Comparison of ENCODE assay signal across 9 cellular contexts in the genomic region with DNA sequence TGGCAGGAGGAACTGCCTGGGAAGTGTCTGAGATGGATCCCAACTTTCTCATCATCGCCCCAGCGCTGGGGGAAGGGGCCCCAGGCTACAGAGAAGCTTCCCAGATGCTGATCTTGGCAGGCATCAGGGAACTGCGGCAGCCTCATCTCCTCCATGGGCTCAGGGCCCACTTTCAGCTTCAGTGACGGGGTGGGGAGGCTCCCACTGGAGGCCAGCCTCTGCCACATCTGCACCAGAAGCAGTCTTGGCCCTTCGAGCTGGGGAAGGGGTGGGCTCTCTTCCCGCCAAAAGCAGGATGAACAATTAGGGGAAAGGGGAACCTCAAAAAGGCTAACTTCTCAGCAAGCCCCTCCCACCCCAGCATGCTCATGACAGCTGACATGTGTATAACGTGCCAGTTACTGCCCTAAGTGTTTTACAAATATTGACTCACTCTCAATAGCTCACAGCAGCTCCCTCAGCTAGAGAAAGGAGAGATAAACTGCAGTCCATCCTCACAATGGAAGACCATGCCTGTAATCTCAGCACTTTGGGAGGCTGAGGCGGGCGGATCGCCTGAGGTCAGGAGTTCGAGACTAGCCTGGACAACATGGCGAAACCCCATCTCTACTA. TPM values are rescaled to one million over a fixed set of nuclear protein-coding genes. Genes with fewer than 3 reads are reported as not detected.
DNase-seq lines count a peak whose midpoint lies in the region; ATAC-seq and TF ChIP-seq lines count a peak whose summit lies in the region.
"Had no signal": no experiment of that assay in that cellular context is flagged by ENCODE, and none has a peak within 500 bp of the region (broad histone marks: within the 10 kb centered on the region; RNA-seq: fewer than 3 reads in every experiment).

No MANE protein-coding gene starts in this region.

- no peaks in the 10 kb centered on the region for H3K27me3 Mint-ChIP-seq in activated CD4-positive, alpha-beta memory T cell treated with anti-CD3 and anti-CD28 coated beads for 36 hours
- no peaks in the 10 kb centered on the region for H3K27me3 Mint-ChIP-seq in activated CD4-positive, alpha-beta T cell treated with anti-CD3 and anti-CD28 coated beads, Interleukin-2, amount 10 ng/mL, durations not matched to agents 24 days and 14 days

- no peak for TF ChIP-seq POLR2A in right lobe of liver (IDR thresholded peaks at IDR 0.05)

- peaks cover 0 to 53% (median 21%) of the 10 kb centered on the region in 4 donors for H3K4me1 ChIP-seq in right lobe of liver

- no peak overlapping the region for H3K4me3 ChIP-seq in LNCaP clone FGC (ENCODE audit: low read depth, low read length)
- no peak overlapping the region for H3K4me3 ChIP-seq in right lobe of liver

- WGBS in right lobe of liver (ENCODE audit: insufficient coverage, low coverage, low lambda C conversion rate, missing lambda C conversion rate), result 49% methylated on average over 12 of the region's 12 CpGs

- H3K4me3 Mint-ChIP-seq in activated CD4-positive, alpha-beta memory T cell treated with anti-CD3 and anti-CD28 coated beads for 36 hours, result no peak overlapping the region
- no peak overlapping the region for H3K4me3 Mint-ChIP-seq in activated CD4-positive, alpha-beta T cell treated with anti-CD3 and anti-CD28 coated beads, Interleukin-2, amount 10 ng/mL, durations not matched to agents 24 days and 14 days

- POLR2A ChIA-PET in activated CD4-positive, alpha-beta memory T cell treated with anti-CD3 and anti-CD28 coated beads for 36 hours (lab: Charles Lee), result no interaction called here

- TF ChIP-seq CTCF in LNCaP clone FGC (IDR thresholded peaks at IDR 0.05; ENCODE audit: control insufficient read depth, extremely low read depth, insufficient read depth), result no peak
- TF ChIP-seq CTCF in right lobe of liver (IDR thresholded peaks at IDR 0.05), result no peak

- H3K27ac Mint-ChIP-seq in activated CD4-positive, alpha-beta memory T cell treated with anti-CD3 and anti-CD28 coated beads for 36 hours, result peak overlapping the region; percentile 49
- no peak overlapping the region for H3K27ac Mint-ChIP-seq in activated CD4-positive, alpha-beta T cell treated with anti-CD3 and anti-CD28 coated beads, Interleukin-2, amount 10 ng/mL, durations not matched to agents 24 days and 14 days

- peak; percentile 70 for DNase-seq in AG08396 (ENCODE audit: low spot score)
- DNase-seq in LNCaP clone FGC (ENCODE audit: low read depth), result peak; percentile 54
- DNase-seq in activated CD4-positive, alpha-beta memory T cell treated with anti-CD3 and anti-CD28 coated beads for 36 hours, result no peak
- peak in 2 of 3 donors; percentile 57 to 62 for DNase-seq in right lobe of liver
- DNase-seq in activated gamma-delta T cell treated with Interleukin-2 at 50 U/mL for 16 hours, result no peak
- DNase-seq in activated CD4-positive, alpha-beta T cell treated with anti-CD3 and anti-CD28 coated beads, Interleukin-2, amount 10 ng/mL, durations not matched to agents 24 days and 14 days, result no peak
- DNase-seq: stimulated activated CD8-positive, alpha-beta memory T cell treated with anti-CD3 and anti-CD28 coated beads, Interleukin-4, amount 100 ng/mL, for 48 hours had no signal

- intact Hi-C loops in activated CD4-positive, alpha-beta memory T cell treated with anti-CD3 and anti-CD28 coated beads for 36 hours (cut with micrococcal nuclease), result no loop called here
- intact Hi-C loops in right lobe of liver (cut with DNase I), result no loop called here
- intact Hi-C loops in activated CD4-positive, alpha-beta T cell treated with anti-CD3 and anti-CD28 coated beads, Interleukin-2, amount 10 ng/mL, durations not matched to agents 24 days and 14 days (cut with micrococcal nuclease), result no loop called here

- ATAC-seq in right lobe of liver (peak; percentile 67 to 76 (median 68)), HG02973 (IDR thresholded peaks at IDR 0.05; ENCODE audit: unreplicated experiment) (no peak), GM21576 (IDR thresholded peaks at IDR 0.05; ENCODE audit: unreplicated experiment) (no peak)

- no peaks in the 10 kb centered on the region for H3K36me3 Mint-ChIP-seq in activated CD4-positive, alpha-beta memory T cell treated with anti-CD3 and anti-CD28 coated beads for 36 hours
- H3K36me3 Mint-ChIP-seq in activated CD4-positive, alpha-beta T cell treated with anti-CD3 and anti-CD28 coated beads, Interleukin-2, amount 10 ng/mL, durations not matched to agents 24 days and 14 days (ENCODE audit: low read depth), result no peaks in the 10 kb centered on the region

- no peaks in the 10 kb centered on the region for H3K9me3 Mint-ChIP-seq in activated CD4-positive, alpha-beta memory T cell treated with anti-CD3 and anti-CD28 coated beads for 36 hours
- no peaks in the 10 kb centered on the region for H3K9me3 Mint-ChIP-seq in activated CD4-positive, alpha-beta T cell treated with anti-CD3 and anti-CD28 coated beads, Interleukin-2, amount 10 ng/mL, durations not matched to agents 24 days and 14 days

- H3K27me3 ChIP-seq in right lobe of liver, result no peaks in the 10 kb centered on the region

- peaks cover 17% of the 10 kb centered on the region for H3K4me1 Mint-ChIP-seq in activated CD4-positive, alpha-beta memory T cell treated with anti-CD3 and anti-CD28 coated beads for 36 hours (ENCODE audit: low read depth)
- H3K4me1 Mint-ChIP-seq in activated CD4-positive, alpha-beta T cell treated with anti-CD3 and anti-CD28 coated beads, Interleukin-2, amount 10 ng/mL, durations not matched to agents 24 days and 14 days, result peaks cover 12% of the 10 kb centered on the region

- CTCF ChIA-PET in activated CD4-positive, alpha-beta memory T cell treated with anti-CD3 and anti-CD28 coated beads for 36 hours (lab: Charles Lee), result interaction anchor here (0.7 to 1.5 kb wide), 4 partner anchors 10 to 95 kb away, joined by 3 to 9 read pairs (median 4); no protein-coding TSS in a partner anchor

- peak overlapping the region; percentile 69 to 90 (median 81) for H3K27ac ChIP-seq in right lobe of liver

- no peaks in the 10 kb centered on the region for H3K9me3 ChIP-seq in right lobe of liver

- no peaks in the 10 kb centered on the region for H3K36me3 ChIP-seq in right lobe of liver

RNA-seq across cellular contexts. Expression of gene S1PR2, which starts 7.1 kb away (rescaled TPM):
- total RNA-seq in activated CD4-positive, alpha-beta memory T cell treated with anti-CD3 and anti-CD28 coated beads for 36 hours, result 1 to 10 TPM; 9.4 to 9.8 TPM
- total RNA-seq in right lobe of liver, result 1 to 10 TPM; 1.7 to 6.6 (median 4.1) TPM
- total RNA-seq in activated CD4-positive, alpha-beta T cell treated with anti-CD3 and anti-CD28 coated beads, Interleukin-2, amount 10 ng/mL, durations not matched to agents 24 days and 14 days, result 14.3 and 14.7 TPM in 2 replicates

RNA-seq across cellular contexts. Expression of gene MRPL4, which starts 13.7 kb away (rescaled TPM):
- 100 to 1,000 TPM; 106 to 115 TPM for total RNA-seq in activated CD4-positive, alpha-beta memory T cell treated with anti-CD3 and anti-CD28 coated beads for 36 hours
- 100 to 1,000 TPM in 1 of 6 experiments, 10 to 100 TPM in 5; 33.7 to 109 (median 38.2) TPM for total RNA-seq in right lobe of liver
- 163 and 174 TPM in 2 replicates for total RNA-seq in activated CD4-positive, alpha-beta T cell treated with anti-CD3 and anti-CD28 coated beads, Interleukin-2, amount 10 ng/mL, durations not matched to agents 24 days and 14 days

RNA-seq across cellular contexts. Expression of gene ICAM1, which starts 32.6 kb away (rescaled TPM):
- 10 to 100 TPM; 45.2 to 46.4 TPM for total RNA-seq in activated CD4-positive, alpha-beta memory T cell treated with anti-CD3 and anti-CD28 coated beads for 36 hours
- 100 to 1,000 TPM in 1 of 6 experiments, 10 to 100 TPM in 4, 1 to 10 TPM in 1; 4.6 to 186 (median 38.5) TPM for total RNA-seq in right lobe of liver
- total RNA-seq in activated CD4-positive, alpha-beta T cell treated with anti-CD3 and anti-CD28 coated beads, Interleukin-2, amount 10 ng/mL, durations not matched to agents 24 days and 14 days, result 81.5 and 82.1 TPM in 2 replicates

RNA-seq across cellular contexts. Expression of gene DNMT1, which starts 43.5 kb away (rescaled TPM):
- 100 to 1,000 TPM; 356 to 357 TPM for total RNA-seq in activated CD4-positive, alpha-beta memory T cell treated with anti-CD3 and anti-CD28 coated beads for 36 hours
- 10 to 100 TPM; 12.6 to 37.3 (median 24.4) TPM for total RNA-seq in right lobe of liver
- total RNA-seq in activated CD4-positive, alpha-beta T cell treated with anti-CD3 and anti-CD28 coated beads, Interleukin-2, amount 10 ng/mL, durations not matched to agents 24 days and 14 days, result 410 and 414 TPM in 2 replicates

RNA-seq across cellular contexts. Expression of gene ICAM4, which starts 48.5 kb away (rescaled TPM):
- total RNA-seq in activated CD4-positive, alpha-beta memory T cell treated with anti-CD3 and anti-CD28 coated beads for 36 hours, result under 1 TPM; 0.34 to 0.59 TPM
- 1 to 10 TPM in 1 of 6 experiments, under 1 TPM in 2, not detected in 3; 0.62 to 1.6 (median 0.80) TPM for total RNA-seq in right lobe of liver
- total RNA-seq in activated CD4-positive, alpha-beta T cell treated with anti-CD3 and anti-CD28 coated beads, Interleukin-2, amount 10 ng/mL, durations not matched to agents 24 days and 14 days, result 0.71 and 0.79 TPM in 2 replicates

Comparison
In these comparisons a context has a peak if more than half of its experiments do, and no peak if none do; other contexts are left out.
1. DNase-seq: peak in AG08396 (single experiment), LNCaP clone FGC (single experiment) and right lobe of liver (2 of 3); none in activated CD4-positive, alpha-beta memory T cell treated with anti-CD3 and anti-CD28 coated beads for 36 hours (single experiment), activated gamma-delta T cell treated with Interleukin-2 at 50 U/mL for 16 hours (single experiment) and activated CD4-positive, alpha-beta T cell treated with anti-CD3 and anti-CD28 coated beads, Interleukin-2, amount 10 ng/mL, durations not matched to agents 24 days and 14 days (single experiment).
2. ATAC-seq: peak in right lobe of liver (4 of 4); none in HG02973 (single experiment) and GM21576 (single experiment).